In genomic region chr12:8033153-8034044, GRCh38 we compare ENCODE assay signal across 8 cellular contexts. TPM values are rescaled to one million over a fixed set of nuclear protein-coding genes. Genes with fewer than 3 reads are reported as not detected.
DNase-seq lines count a peak whose midpoint lies in the region; ATAC-seq and TF ChIP-seq lines count a peak whose summit lies in the region.

No MANE protein-coding gene starts in this region.

- 17 to 19% methylated on average over 14 to 16 of the region's 17 CpGs for WGBS in ectodermal cell, 2 experiments
- WGBS in right lobe of liver (ENCODE audit: insufficient coverage, low coverage, low lambda C conversion rate, missing lambda C conversion rate), result 16% methylated on average over 3 of the region's 17 CpGs

- no peaks in the 10 kb centered on the region for H3K9me2 ChIP-seq in Loucy (replicated peaks; ENCODE audit: low read depth, low read length)

- H3K4me1 ChIP-seq in BLaER1 treated with 17β-estradiol and CSF1 and Interleukin-3, amounts not matched to agents 10 nM and 100 nM, result peaks cover 70 to 95% (median 85%) of the 10 kb centered on the region in 10 experiments
- H3K4me1 ChIP-seq in Loucy (ENCODE audit: insufficient read depth, low read length, poor library complexity, severe bottlenecking) (peaks cover 58% of the 10 kb centered on the region), ectodermal cell (ENCODE audit: control insufficient read depth, insufficient read depth, low read length) (peaks cover 33% of the 10 kb centered on the region), right lobe of liver (peaks cover 0 to 41% (median 10%) of the 10 kb centered on the region in 4 donors)

- TF ChIP-seq POLR2A in right lobe of liver (IDR thresholded peaks at IDR 0.05), result no peak

- H2AFZ ChIP-seq in Loucy (ENCODE audit: low read length), result peak overlapping the region; percentile 78

- intact Hi-C loops in right lobe of liver (cut with DNase I), result loop anchor here in 1 of 2 donors (10.0 kb wide), 1 partner anchor 51 kb away; the partner anchor contains the start of gene NECAP1

- peak overlapping the region; percentile 74 to 97 (median 86) for H3K4me3 ChIP-seq in BLaER1 treated with 17β-estradiol and CSF1 and Interleukin-3, amounts not matched to agents 10 nM and 100 nM
- peak overlapping the region; percentile 95 for H3K4me3 ChIP-seq in Loucy (ENCODE audit: low read length, poor library complexity, severe bottlenecking)
- H3K4me3 ChIP-seq in WERI-Rb-1 (ENCODE audit: low read depth, low read length), result peak overlapping the region; percentile 90
- peak overlapping the region; percentile 73 for H3K4me3 ChIP-seq in ectodermal cell (ENCODE audit: insufficient read depth, low read depth, low read length)
- H3K4me3 ChIP-seq in right lobe of liver, result peak overlapping the region; percentile 70 to 98 (median 97)

- peaks cover 29% of the 10 kb centered on the region for H3K79me2 ChIP-seq in Loucy (ENCODE audit: insufficient read depth, low read length)

- H3F3A ChIP-seq in Loucy (ENCODE audit: low read depth), result peaks cover 8% of the 10 kb centered on the region; the same call in 1 of the 2 replicates

- H3K9ac ChIP-seq in BLaER1 treated with 17β-estradiol and CSF1 and Interleukin-3, amounts not matched to agents 10 nM and 100 nM, result peak overlapping the region; percentile 88 to 98 (median 93)
- H3K9ac ChIP-seq in Loucy (ENCODE audit: low read depth, low read length, poor library complexity, severe bottlenecking), result peak overlapping the region; percentile 91

- H3K36me3 ChIP-seq in BLaER1 treated with 17β-estradiol and CSF1 and Interleukin-3, amounts not matched to agents 10 nM and 100 nM, result peaks cover 0 to 8% (median 0%) of the 10 kb centered on the region in 11 experiments; a peak in 2 of 22 replicates
- H3K36me3 ChIP-seq in Loucy (ENCODE audit: insufficient read depth, low read length) (no peaks in the 10 kb centered on the region), WERI-Rb-1 (no peaks in the 10 kb centered on the region), ectodermal cell (ENCODE audit: control insufficient read depth, insufficient read depth, low read length) (no peaks in the 10 kb centered on the region), right lobe of liver (no peaks in the 10 kb centered on the region)

- DNase-seq in GM19240 (ENCODE audit: insufficient read length, low spot score) (peak; percentile 49), WERI-Rb-1 (peak; percentile 66), right lobe of liver (peak in 2 of 3 donors; percentile 51 to 61), LoVo (ENCODE audit: low spot score) (no peak)
- peak; percentile 18 for DNase-seq in stimulated activated CD8-positive, alpha-beta memory T cell treated with anti-CD3 and anti-CD28 coated beads, Interleukin-7, amount 100 ng/mL, for 24 hours (ENCODE audit: low read depth)

- H3K27ac ChIP-seq in BLaER1 treated with 17β-estradiol and CSF1 and Interleukin-3, amounts not matched to agents 10 nM and 100 nM, result peak overlapping the region; percentile 80 to 94 (median 90)
- H3K27ac ChIP-seq in WERI-Rb-1 (peak overlapping the region; percentile 75), ectodermal cell (ENCODE audit: insufficient read depth, low read depth, low read length, poor library complexity, severe bottlenecking) (no peak overlapping the region), right lobe of liver (peak overlapping the region; percentile 80 to 94 (median 93))

- H3K4me2 ChIP-seq in BLaER1 treated with 17β-estradiol and CSF1 and Interleukin-3, amounts not matched to agents 10 nM and 100 nM, result peak overlapping the region; percentile 86 to 99 (median 94)
- H3K4me2 ChIP-seq in Loucy (ENCODE audit: low read depth, low read length, poor library complexity, severe bottlenecking), result peak overlapping the region; percentile 95

- H4K20me1 ChIP-seq in BLaER1 treated with 17β-estradiol and CSF1 and Interleukin-3, amounts not matched to agents 10 nM and 100 nM, result peaks cover 0 to 46% (median 20%) of the 10 kb centered on the region in 11 experiments; a peak in 13 of 22 replicates
- no peaks in the 10 kb centered on the region for H4K20me1 ChIP-seq in Loucy (ENCODE audit: insufficient read depth, low read length, poor library complexity, severe bottlenecking)

- ATAC-seq in right lobe of liver, result peak; percentile 21 to 57 (median 40)

- H3K9me3 ChIP-seq in BLaER1 treated with 17β-estradiol and CSF1 and Interleukin-3, amounts not matched to agents 10 nM and 100 nM (replicated peaks in 1 of 11), result no peaks in the 10 kb centered on the region
- H3K9me3 ChIP-seq in Loucy (ENCODE audit: insufficient read depth, low read depth, low read length) (no peaks in the 10 kb centered on the region), WERI-Rb-1 (ENCODE audit: severe bottlenecking) (no peaks in the 10 kb centered on the region), ectodermal cell (ENCODE audit: control insufficient read depth, low read length) (no peaks in the 10 kb centered on the region), right lobe of liver (no peaks in the 10 kb centered on the region)

- no peaks in the 10 kb centered on the region for H3K27me3 ChIP-seq in BLaER1 treated with 17β-estradiol and CSF1 and Interleukin-3, amounts not matched to agents 10 nM and 100 nM
- no peaks in the 10 kb centered on the region for H3K27me3 ChIP-seq in Loucy (ENCODE audit: insufficient read depth, low read length, poor library complexity, severe bottlenecking)
- no peaks in the 10 kb centered on the region for H3K27me3 ChIP-seq in WERI-Rb-1 (ENCODE audit: insufficient read depth, low read depth, severe bottlenecking)
- H3K27me3 ChIP-seq in ectodermal cell (ENCODE audit: control insufficient read depth, insufficient read depth, low read length, poor library complexity, severe bottlenecking), result no peaks in the 10 kb centered on the region
- no peaks in the 10 kb centered on the region for H3K27me3 ChIP-seq in right lobe of liver

- TF ChIP-seq CTCF in Loucy (conservative IDR thresholded peaks at IDR 0.05; ENCODE audit: low read length), result no peak
- no peak for TF ChIP-seq CTCF in WERI-Rb-1 (IDR thresholded peaks at IDR 0.05; ENCODE audit: low read depth, low read length)
- TF ChIP-seq CTCF in right lobe of liver (IDR thresholded peaks at IDR 0.05), result no peak

RNA-seq across cellular contexts. Expression of gene FOXJ2, which starts 0.9 kb away (rescaled TPM):
- 11.7 TPM for polyA plus RNA-seq in ectodermal cell (2013, experiment 1 of 4)
- polyA plus RNA-seq in ectodermal cell (2013, experiment 2 of 4), result 11.9 TPM
- polyA plus RNA-seq in ectodermal cell (2013, experiment 3 of 4), result 10.0 TPM
- 9.8 TPM for polyA plus RNA-seq in ectodermal cell (2013, experiment 4 of 4)
- 1 to 10 TPM; 4.4 to 5.7 (median 4.8) TPM for total RNA-seq in right lobe of liver

RNA-seq across cellular contexts. Expression of gene C3AR1, which starts 32.8 kb away (rescaled TPM):
- polyA plus RNA-seq in ectodermal cell (2013, experiment 1 of 4), result not detected
- not detected for polyA plus RNA-seq in ectodermal cell (2013, experiment 2 of 4)
- not detected for polyA plus RNA-seq in ectodermal cell (2013, experiment 3 of 4)
- not detected for polyA plus RNA-seq in ectodermal cell (2013, experiment 4 of 4)
- total RNA-seq in right lobe of liver, result 10 to 100 TPM in 1 of 6 experiments, 1 to 10 TPM in 5; 2.0 to 11.9 (median 3.8) TPM

RNA-seq across cellular contexts. Expression of gene NECAP1, which starts 48.7 kb away (rescaled TPM):
- polyA plus RNA-seq in ectodermal cell (2013, experiment 1 of 4), result 19.8 TPM
- polyA plus RNA-seq in ectodermal cell (2013, experiment 2 of 4), result 18.9 TPM
- 17.9 TPM for polyA plus RNA-seq in ectodermal cell (2013, experiment 3 of 4)
- 20.0 TPM for polyA plus RNA-seq in ectodermal cell (2013, experiment 4 of 4)
- 10 to 100 TPM; 12.9 to 32.1 (median 17.1) TPM for total RNA-seq in right lobe of liver
